24 cellular contexts compared by ENCODE assay signal in the genomic region with DNA sequence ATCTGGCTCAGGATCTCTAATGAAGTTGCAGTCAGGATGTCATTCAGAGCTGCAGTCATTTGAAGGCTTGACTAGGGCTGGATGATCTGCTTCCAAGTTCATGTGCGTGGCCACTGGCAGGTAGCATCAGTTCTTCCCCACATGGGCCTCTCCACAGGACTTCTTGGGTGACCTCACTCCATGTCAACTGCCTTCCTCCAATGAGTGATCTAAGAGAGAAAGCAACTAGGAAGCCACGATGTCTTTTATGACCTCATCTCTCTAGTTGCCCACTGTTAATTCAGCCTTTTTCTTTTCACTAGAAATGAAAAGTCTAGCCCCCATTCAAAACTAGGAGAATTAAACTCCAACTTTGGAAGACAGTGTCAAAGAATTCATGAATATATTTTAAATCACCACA.
"Had no signal": no experiment of that assay in that cellular context is flagged by ENCODE, and none has a peak within 500 bp of the region (broad histone marks: within the 10 kb centered on the region; RNA-seq: fewer than 3 reads in every experiment).

No MANE protein-coding gene starts in this region.

- H3K9me3 ChIP-seq: left ventricle myocardium inferior, mucosa of descending colon, ovary, right atrium auricular region, right lobe of liver, stomach, testis, thyroid gland, transverse colon, upper lobe of left lung, vagina had no signal

- DNase-seq: islet precursor cell; left ventricle myocardium inferior; midbrain; mucosa of descending colon; naive thymus-derived CD4-positive, alpha-beta T cell; ovary; right lobe of liver; stimulated activated CD4-positive, alpha-beta T cell treated with anti-CD3 and anti-CD28 coated beads, Interleukin-1b, Interleukin-23, amount 100 ng/mL, for 48 hours; stimulated activated CD4-positive, alpha-beta T cell treated with anti-CD3 and anti-CD28 coated beads, Interleukin-2, amount 100 ng/mL, for 48 hours; stimulated activated CD4-positive, alpha-beta T cell treated with anti-CD3 and anti-CD28 coated beads, Interleukin-4, amount 100 ng/mL, for 4 hours; stimulated activated CD8-positive, alpha-beta memory T cell treated with anti-CD3 and anti-CD28 coated beads, Interleukin-4, amount 100 ng/mL, for 48 hours; stimulated activated naive CD8-positive, alpha-beta T cell treated with anti-CD3 and anti-CD28 coated beads, Interleukin-15, Interleukin-2, amounts not matched to agents 100 U/mL and 50 U/mL, for 24 hours; stomach; testis; thyroid gland; transverse colon; upper lobe of left lung had no signal

- H3K4me2 ChIP-seq: smooth muscle cell had no signal

- H3K27ac Mint-ChIP-seq: naive thymus-derived CD4-positive, alpha-beta T cell; natural killer cell treated with Interleukin-12 subunit alpha and Interleukin-12 subunit beta and Interleukin-15 and Interleukin-18, amount 100 ng/mL, for 72 hours; progenitor cell of endocrine pancreas; stimulated activated memory B cell treated with anti-CD40 and anti-IgM and Interleukin-4, amounts not matched to agents 10 μg/mL and 1 μg/mL and 100 μg/mL, for 72 hours had no signal

- H3K4me1 Mint-ChIP-seq: naive thymus-derived CD4-positive, alpha-beta T cell; stimulated activated memory B cell treated with anti-CD40 and anti-IgM and Interleukin-4, amounts not matched to agents 10 μg/mL and 1 μg/mL and 100 μg/mL, for 72 hours had no signal

- ATAC-seq: mucosa of descending colon; naive thymus-derived CD4-positive, alpha-beta T cell; natural killer cell treated with Interleukin-12 subunit alpha and Interleukin-12 subunit beta and Interleukin-15 and Interleukin-18, amount 100 ng/mL, for 72 hours; right lobe of liver; stimulated activated memory B cell treated with anti-CD40 and anti-IgM and Interleukin-4, amounts not matched to agents 10 μg/mL and 1 μg/mL and 100 μg/mL, for 72 hours; stimulated activated naive CD8-positive, alpha-beta T cell treated with anti-CD3 and anti-CD28 coated beads, Interleukin-15, Interleukin-2, amounts not matched to agents 100 U/mL and 50 U/mL, for 24 hours had no signal

- H3K9me3 Mint-ChIP-seq: naive thymus-derived CD4-positive, alpha-beta T cell; natural killer cell treated with Interleukin-12 subunit alpha and Interleukin-12 subunit beta and Interleukin-15 and Interleukin-18, amount 100 ng/mL, for 72 hours; stimulated activated memory B cell treated with anti-CD40 and anti-IgM and Interleukin-4, amounts not matched to agents 10 μg/mL and 1 μg/mL and 100 μg/mL, for 72 hours had no signal

- H3K4me1 ChIP-seq: left ventricle myocardium inferior, right atrium auricular region, right lobe of liver, stomach, testis, thyroid gland, transverse colon, upper lobe of left lung, vagina had no signal

- H3K27me3 Mint-ChIP-seq: stimulated activated memory B cell treated with anti-CD40 and anti-IgM and Interleukin-4, amounts not matched to agents 10 μg/mL and 1 μg/mL and 100 μg/mL, for 72 hours had no signal

- H3K4me3 ChIP-seq: left ventricle myocardium inferior, lung, mucosa of descending colon, ovary, right atrium auricular region, right lobe of liver, smooth muscle cell, stomach, testis, thyroid gland, transverse colon, upper lobe of left lung, vagina had no signal

- H3K36me3 ChIP-seq: left ventricle myocardium inferior, ovary, right atrium auricular region, right lobe of liver, stomach, thyroid gland, transverse colon, upper lobe of left lung, vagina had no signal

- H3K4me3 Mint-ChIP-seq: naive thymus-derived CD4-positive, alpha-beta T cell; natural killer cell treated with Interleukin-12 subunit alpha and Interleukin-12 subunit beta and Interleukin-15 and Interleukin-18, amount 100 ng/mL, for 72 hours; stimulated activated memory B cell treated with anti-CD40 and anti-IgM and Interleukin-4, amounts not matched to agents 10 μg/mL and 1 μg/mL and 100 μg/mL, for 72 hours had no signal

- H3K36me3 Mint-ChIP-seq: naive thymus-derived CD4-positive, alpha-beta T cell; natural killer cell treated with Interleukin-12 subunit alpha and Interleukin-12 subunit beta and Interleukin-15 and Interleukin-18, amount 100 ng/mL, for 72 hours had no signal

- H3K27ac ChIP-seq: left ventricle myocardium inferior, ovary, right atrium auricular region, right lobe of liver, stomach, testis, thyroid gland, transverse colon, upper lobe of left lung, vagina had no signal

- H3K27me3 ChIP-seq: ovary, right atrium auricular region, right lobe of liver, testis, thyroid gland, transverse colon, upper lobe of left lung, vagina had no signal
